25 cellular contexts compared by ENCODE assay signal in the genomic region with DNA sequence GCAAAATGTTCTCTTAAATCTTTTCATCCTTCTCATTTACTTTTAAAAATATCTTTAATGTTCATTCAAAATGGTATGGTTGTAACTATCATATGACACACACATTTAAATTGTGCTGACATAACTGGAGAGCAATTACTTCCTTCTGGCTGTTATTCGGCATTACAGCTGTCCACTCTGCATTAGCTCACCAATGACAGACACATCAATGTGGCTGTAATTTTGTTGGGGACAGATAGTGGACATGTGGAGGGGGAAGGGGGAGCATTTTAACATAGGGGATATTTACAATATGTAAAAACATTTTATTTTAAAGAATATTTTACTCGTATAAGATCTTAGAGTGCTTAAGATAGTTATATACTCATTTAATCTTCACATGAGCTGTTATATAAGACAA.
"Had no signal": no experiment of that assay in that cellular context is flagged by ENCODE, and none has a peak within 500 bp of the region (broad histone marks: within the 10 kb centered on the region; RNA-seq: fewer than 3 reads in every experiment).

No MANE protein-coding gene starts in this region.

- ATAC-seq: gastrocnemius medialis; left ventricle myocardium superior; mucosa of descending colon; natural killer cell treated with Interleukin-12 subunit alpha and Interleukin-12 subunit beta and Interleukin-15 and Interleukin-18, amount 100 ng/mL, for 72 hours; pancreas; stimulated activated naive B cell treated with anti-CD40 and anti-IgM and Interleukin-4, amounts not matched to agents 10 μg/mL and 1 μg/mL and 100 μg/mL, for 72 hours; upper lobe of right lung had no signal

- DNase-seq: dorsolateral prefrontal cortex; effector CD4-positive, alpha-beta T cell; gastrocnemius medialis; head of caudate nucleus; left ventricle myocardium superior; lower lobe of right lung; mucosa of descending colon; naive B cell; pancreas; right lobe of liver; small intestine; stimulated activated CD4-positive, alpha-beta T cell treated with anti-CD3 and anti-CD28 coated beads, Interleukin-15, amount 100 ng/mL, for 24 hours; stimulated activated CD4-positive, alpha-beta T cell treated with anti-CD3 and anti-CD28 coated beads, Interleukin-2, amount 100 ng/mL, for 48 hours; stimulated activated naive B cell treated with anti-CD40 and anti-IgM and Interleukin-4, amounts not matched to agents 10 μg/mL and 1 μg/mL and 100 μg/mL, for 72 hours; transverse colon; upper lobe of right lung had no signal

- H3K4me1 Mint-ChIP-seq: memory B cell; naive B cell; neural crest cell; stimulated activated naive B cell treated with anti-CD40 and anti-IgM and Interleukin-4, amounts not matched to agents 10 μg/mL and 1 μg/mL and 100 μg/mL, for 72 hours had no signal

- H3K36me3 ChIP-seq: gastrocnemius medialis, lower lobe of right lung, neutrophil, pancreas, right lobe of liver, suprapubic skin, transverse colon, vagina had no signal

- H3K9me3 Mint-ChIP-seq: memory B cell; neural crest cell; stimulated activated naive B cell treated with anti-CD40 and anti-IgM and Interleukin-4, amounts not matched to agents 10 μg/mL and 1 μg/mL and 100 μg/mL, for 72 hours; stimulated activated naive CD8-positive, alpha-beta T cell treated with anti-CD3 and anti-CD28 coated beads, Interleukin-15, Interleukin-2, amounts not matched to agents 100 ng/mL and 50 ng/mL, for 24 hours had no signal

- H3K36me3 Mint-ChIP-seq: memory B cell; naive B cell; natural killer cell treated with Interleukin-12 subunit alpha and Interleukin-12 subunit beta and Interleukin-15 and Interleukin-18, amount 100 ng/mL, for 72 hours; stimulated activated naive B cell treated with anti-CD40 and anti-IgM and Interleukin-4, amounts not matched to agents 10 μg/mL and 1 μg/mL and 100 μg/mL, for 72 hours had no signal

- H3K9me3 ChIP-seq: gastrocnemius medialis, lower lobe of right lung, mucosa of descending colon, neutrophil, pancreas, right lobe of liver, suprapubic skin, transverse colon, upper lobe of right lung, vagina had no signal

- H3K27me3 Mint-ChIP-seq: natural killer cell treated with Interleukin-12 subunit alpha and Interleukin-12 subunit beta and Interleukin-15 and Interleukin-18, amount 100 ng/mL, for 72 hours; stimulated activated naive B cell treated with anti-CD40 and anti-IgM and Interleukin-4, amounts not matched to agents 10 μg/mL and 1 μg/mL and 100 μg/mL, for 72 hours had no signal

- H3K4me3 ChIP-seq: dorsolateral prefrontal cortex, gastrocnemius medialis, lower lobe of right lung, mucosa of descending colon, pancreas, right lobe of liver, suprapubic skin, transverse colon, upper lobe of right lung, vagina had no signal

- H3K27me3 ChIP-seq: dorsolateral prefrontal cortex, gastrocnemius medialis, neutrophil, pancreas, right lobe of liver, suprapubic skin, transverse colon, upper lobe of right lung, vagina had no signal

- H3K4me1 ChIP-seq: transverse colon had no signal

- H3K4me3 Mint-ChIP-seq: memory B cell; naive B cell; natural killer cell treated with Interleukin-12 subunit alpha and Interleukin-12 subunit beta and Interleukin-15 and Interleukin-18, amount 100 ng/mL, for 72 hours; neural crest cell; stimulated activated naive B cell treated with anti-CD40 and anti-IgM and Interleukin-4, amounts not matched to agents 10 μg/mL and 1 μg/mL and 100 μg/mL, for 72 hours; stimulated activated naive CD8-positive, alpha-beta T cell treated with anti-CD3 and anti-CD28 coated beads, Interleukin-15, Interleukin-2, amounts not matched to agents 100 ng/mL and 50 ng/mL, for 24 hours had no signal

- FAIRE-seq: colon, keratinocyte, pancreas, small intestine had no signal

- H3K27ac ChIP-seq: dorsolateral prefrontal cortex, gastrocnemius medialis, lower lobe of right lung, neutrophil, pancreas, right lobe of liver, suprapubic skin, transverse colon, upper lobe of right lung, vagina had no signal

- H3K27ac Mint-ChIP-seq: memory B cell; naive B cell; natural killer cell treated with Interleukin-12 subunit alpha and Interleukin-12 subunit beta and Interleukin-15 and Interleukin-18, amount 100 ng/mL, for 72 hours; stimulated activated naive B cell treated with anti-CD40 and anti-IgM and Interleukin-4, amounts not matched to agents 10 μg/mL and 1 μg/mL and 100 μg/mL, for 72 hours; stimulated activated naive CD8-positive, alpha-beta T cell treated with anti-CD3 and anti-CD28 coated beads, Interleukin-15, Interleukin-2, amounts not matched to agents 100 ng/mL and 50 ng/mL, for 24 hours had no signal
